In the genomic region with DNA sequence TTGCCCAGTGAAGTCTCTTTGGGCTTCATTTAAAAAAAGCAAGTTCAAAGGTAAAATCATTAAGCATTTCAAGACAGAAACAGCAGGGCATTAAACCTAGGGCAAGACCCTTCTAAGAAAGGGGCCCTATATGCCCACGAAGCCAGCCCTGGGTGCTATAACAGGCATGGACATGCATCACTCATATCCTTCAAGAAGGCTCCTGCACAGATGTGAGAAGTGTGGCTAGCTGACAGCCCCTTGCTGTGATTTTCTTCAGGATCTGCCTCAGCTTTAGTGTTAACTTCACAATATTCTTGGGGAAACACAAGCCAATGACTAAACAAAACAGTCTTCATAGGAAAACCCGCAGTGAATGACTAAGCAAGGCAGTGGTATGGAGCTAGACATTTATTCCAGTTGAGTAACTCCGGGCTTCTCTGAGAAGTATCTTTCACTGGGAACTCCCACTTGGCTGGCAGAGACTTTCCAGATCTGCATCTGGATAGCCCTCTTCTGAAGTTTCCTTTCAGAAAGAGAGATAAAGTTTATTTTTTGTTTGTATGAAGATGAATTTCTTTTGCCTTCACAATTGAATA, we compare ENCODE assay signal across 12 cellular contexts. TPM values are rescaled to one million over a fixed set of nuclear protein-coding genes. Genes with fewer than 3 reads are reported as not detected.
DNase-seq lines count a peak whose midpoint lies in the region; ATAC-seq and TF ChIP-seq lines count a peak whose summit lies in the region.
"Had no signal": no experiment of that assay in that cellular context is flagged by ENCODE, and none has a peak within 500 bp of the region (broad histone marks: within the 10 kb centered on the region; RNA-seq: fewer than 3 reads in every experiment).

No MANE protein-coding gene starts in this region.

- TF ChIP-seq CTCF in cardiac fibroblast (IDR thresholded peaks at IDR 0.05; ENCODE audit: low read depth, low read length), result no peak

- peak overlapping the region; percentile 87 for H3K27ac ChIP-seq in mesodermal cell (ENCODE audit: low read depth, low read length, severe bottlenecking)
- H3K27ac ChIP-seq: adrenal gland had no signal

- 51 to 60% methylated on average over 1 to 3 of the region's 3 CpGs for WGBS in mesodermal cell (ENCODE audit: insufficient coverage in 2 of 2), 2 experiments

- no peaks in the 10 kb centered on the region for H3K36me3 ChIP-seq in mesodermal cell (ENCODE audit: control insufficient read depth, insufficient read depth, low read length)
- H3K36me3 ChIP-seq: adrenal gland had no signal

- H3K4me1 ChIP-seq in mesodermal cell (ENCODE audit: control insufficient read depth, insufficient read depth, low read length, poor library complexity, severe bottlenecking), result peaks cover 8% of the 10 kb centered on the region
- H3K4me1 ChIP-seq: adrenal gland had no signal

- ATAC-seq in HG03565 (IDR thresholded peaks at IDR 0.05; ENCODE audit: unreplicated experiment), result no peak

- no peaks in the 10 kb centered on the region for H3K9me3 ChIP-seq in mesodermal cell (ENCODE audit: control insufficient read depth, low read length)
- H3K9me3 ChIP-seq: adrenal gland had no signal

- H3K4me3 ChIP-seq in cardiac fibroblast (replicated peaks in 1 of 2; ENCODE audit: low read depth in 2 of 2, low read length in 2 of 2) (no peak overlapping the region), mesodermal cell (ENCODE audit: extremely low read depth, insufficient read depth, low read length, poor library complexity, severe bottlenecking) (no peak overlapping the region)
- H3K4me3 ChIP-seq: adrenal gland had no signal

- DNase-seq in COLO829 (ENCODE audit: low spot score) (peak; percentile 24), M059J (ENCODE audit: low read depth) (peak; percentile 87), cardiac fibroblast (ENCODE audit: low read depth in 2 of 2) (peak; percentile 76 to 91), NCI-H1694 treated with DMSO at 0.1 percent for 48 hours (lab: John Stamatoyannopoulos, UW) (no peak)
- no peak for DNase-seq in NK-92 treated with Interleukin-12 subunit alpha and Interleukin-12 subunit beta, amount 100 ng/mL, for 24 hours (lab: John Stamatoyannopoulos, UW)
- DNase-seq in activated effector memory CD4-positive, alpha-beta T cell treated with anti-CD3 and anti-CD28 coated beads, Interleukin-2, amount 50 U/mL, for 16 hours, result no peak
- DNase-seq: activated CD4-positive, CD25-positive, alpha-beta regulatory T cell treated with anti-CD3 and anti-CD28 coated beads, Interleukin-2, amount 50 U/mL, for 72 hours; adrenal gland; DMS79; hypothalamus had no signal

RNA-seq across cellular contexts. Expression of a gene that starts 11.9 kb away (rescaled TPM):
- 9.4 and 11.4 TPM in 2 replicates for total RNA-seq in M059J (2014; rRNA removed; shearing (Covaris generic))
- 5.6 TPM for polyA plus RNA-seq in mesodermal cell (2013, experiment 1 of 2)
- 8.7 TPM for polyA plus RNA-seq in mesodermal cell (2013, experiment 2 of 2)

Comparison
In these comparisons a context has a peak if more than half of its experiments do, and no peak if none do; other contexts are left out.
1. DNase-seq: peak in COLO829 (single experiment), M059J (single experiment) and cardiac fibroblast (2 of 2); none in NCI-H1694 treated with DMSO at 0.1 percent for 48 hours (single experiment), NK-92 treated with Interleukin-12 subunit alpha and Interleukin-12 subunit beta, amount 100 ng/mL, for 24 hours (single experiment) and activated effector memory CD4-positive, alpha-beta T cell treated with anti-CD3 and anti-CD28 coated beads, Interleukin-2, amount 50 U/mL, for 16 hours (single experiment).